In the genomic region with DNA sequence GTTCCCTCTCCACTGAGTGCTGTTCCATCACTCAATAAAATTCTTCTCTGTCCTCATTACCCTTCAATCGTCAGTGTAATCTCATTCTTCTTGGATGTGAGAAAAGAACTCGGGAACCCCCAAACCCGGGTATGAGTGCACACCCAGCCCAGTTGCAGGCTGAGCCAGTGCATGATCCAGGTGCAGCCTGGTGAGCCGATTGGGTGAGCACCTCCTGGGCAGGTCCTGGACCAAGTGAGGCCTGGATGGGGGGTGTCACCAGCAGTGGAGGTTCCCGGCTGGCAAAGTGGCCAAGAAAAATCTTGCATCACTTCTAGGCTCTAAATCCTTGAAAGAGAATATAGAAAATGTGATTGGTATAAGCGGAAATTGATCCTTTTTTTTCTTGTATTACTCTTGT, we compare ENCODE assay signal across 7 cellular contexts.
"Had no signal": no experiment of that assay in that cellular context is flagged by ENCODE, and none has a peak within 500 bp of the region (broad histone marks: within the 10 kb centered on the region; RNA-seq: fewer than 3 reads in every experiment).

No MANE protein-coding gene starts in this region.

- H3K36me3 Mint-ChIP-seq: IgD-negative memory B cell had no signal

- H3K4me3 Mint-ChIP-seq: GM23338, H9, IgD-negative memory B cell had no signal

- H3K4me3 ChIP-seq: GM23338 had no signal

- H3K27ac ChIP-seq: HL-60 had no signal

- H3K4me1 Mint-ChIP-seq: GM23338, IgD-negative memory B cell had no signal

- H3K27me3 Mint-ChIP-seq: IgD-negative memory B cell had no signal

- ATAC-seq: GM23338, HepG2 had no signal

- H3K27ac Mint-ChIP-seq: GM23338, H9, IgD-negative memory B cell had no signal

- DNase-seq: H9, HCEC 1CT, KBM-7 had no signal
